Comparison of ENCODE assay signal across 1 cellular context in the genomic region with DNA sequence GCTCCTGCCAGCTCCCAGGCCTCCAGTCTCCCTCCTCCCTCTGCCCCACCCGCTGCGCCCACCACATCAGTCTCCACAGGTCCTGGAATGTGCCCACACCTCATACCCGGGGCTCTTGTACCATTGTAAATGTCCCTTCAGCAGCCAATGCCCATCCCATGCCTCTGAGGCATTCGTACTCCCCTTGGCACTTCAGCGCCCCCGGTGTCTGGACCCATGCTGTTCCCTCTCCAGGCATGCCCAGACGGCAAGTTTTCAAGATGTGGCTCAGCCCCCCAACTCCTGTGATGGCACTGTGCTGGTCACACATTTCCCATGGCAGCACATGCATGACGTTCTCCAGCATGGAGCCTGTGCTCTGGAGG.
TF ChIP-seq lines count a peak whose summit lies in the region.

No MANE protein-coding gene starts in this region.

TF ChIP-seq in endothelial cell of umbilical vein, 7 proteins besides CTCF, POLR2A, EP300 and RAD21:
- TF ChIP-seq, protein P1, sequence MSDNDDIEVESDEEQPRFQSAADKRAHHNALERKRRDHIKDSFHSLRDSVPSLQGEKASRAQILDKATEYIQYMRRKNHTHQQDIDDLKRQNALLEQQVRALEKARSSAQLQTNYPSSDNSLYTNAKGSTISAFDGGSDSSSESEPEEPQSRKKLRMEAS (IDR thresholded peaks at IDR 0.05; ENCODE audit: insufficient read depth, insufficient read length): no peak
- TF ChIP-seq FOS (IDR thresholded peaks at IDR 0.05; ENCODE audit: borderline replicate concordance, insufficient read depth, low read length) (no peak), MYC (IDR thresholded peaks at IDR 0.05; ENCODE audit: low read depth, low read length) (no peak), GATA2 (IDR thresholded peaks at IDR 0.05; ENCODE audit: insufficient read depth, insufficient read length, low read depth, low read length) (no peak), EZH2 (IDR thresholded peaks at IDR 0.05; ENCODE audit: borderline replicate concordance, low read depth, low read length, severe bottlenecking) (no peak), POLR2AphosphoS5 (IDR thresholded peaks at IDR 0.05; ENCODE audit: insufficient read depth, low read depth, low read length) (no peak), JUN (IDR thresholded peaks at IDR 0.05; ENCODE audit: borderline replicate concordance, insufficient read depth, insufficient read length, low read depth) (no peak)
